ENCODE assay signal across 8 cellular contexts in the genomic region with DNA sequence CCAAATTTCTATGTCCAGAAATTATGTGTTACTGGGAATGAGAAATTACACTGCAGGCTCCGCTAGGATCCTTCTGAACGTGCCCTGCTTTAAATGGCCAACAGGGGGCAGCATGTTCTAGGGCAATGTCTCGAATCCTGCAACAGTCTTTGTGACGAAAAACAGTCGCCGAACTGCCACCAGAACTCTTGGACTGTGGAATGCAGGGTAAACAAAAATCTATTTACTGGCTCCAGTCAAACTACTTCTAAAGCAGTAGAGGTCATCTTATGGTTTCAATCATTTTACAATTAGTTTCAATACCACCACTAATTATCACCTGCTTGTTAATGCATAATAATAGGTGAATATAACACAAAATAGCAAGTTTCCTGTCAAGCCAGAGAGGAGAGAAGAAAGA. TPM values are rescaled to one million over a fixed set of nuclear protein-coding genes. Genes with fewer than 3 reads are reported as not detected.
DNase-seq lines count a peak whose midpoint lies in the region; ATAC-seq and FAIRE-seq lines count a peak whose summit lies in the region.

No MANE protein-coding gene starts in this region.

- ATAC-seq in CD4-positive, CD25-positive, alpha-beta regulatory T cell (ENCODE audit: low read depth in 2 of 2) = peak; percentile 82 to 86
- ATAC-seq in GM19467 (IDR thresholded peaks at IDR 0.05; ENCODE audit: unreplicated experiment) = peak; percentile 90

- peaks cover 2% of the 10 kb centered on the region for H3K27me3 ChIP-seq in CD4-positive, CD25-positive, alpha-beta regulatory T cell (ENCODE audit: control insufficient read depth, insufficient read depth, low read length)
- H3K27me3 ChIP-seq in NT2/D1 (ENCODE audit: insufficient read depth, insufficient read length) = no peaks in the 10 kb centered on the region

- no peak for FAIRE-seq in HTR-8/SVneo (lab: Jason Lieb, UNC)

- H3K36me3 Mint-ChIP-seq in CD4-positive, CD25-positive, alpha-beta regulatory T cell = no peaks in the 10 kb centered on the region

- H3K27ac ChIP-seq in CD4-positive, CD25-positive, alpha-beta regulatory T cell (ENCODE audit: insufficient read depth, low read length, poor library complexity, severe bottlenecking) = no peak overlapping the region

- no peaks in the 10 kb centered on the region for H3K9me3 ChIP-seq in CD4-positive, CD25-positive, alpha-beta regulatory T cell (ENCODE audit: control insufficient read depth in 2 of 2, low read length in 2 of 2)
- H3K9me3 ChIP-seq in NT2/D1 (ENCODE audit: insufficient read depth, low read length) = no peaks in the 10 kb centered on the region

- peaks cover 5% of the 10 kb centered on the region for H3K4me1 ChIP-seq in CD4-positive, CD25-positive, alpha-beta regulatory T cell (ENCODE audit: control insufficient read depth, insufficient read depth, low read length, poor library complexity, severe bottlenecking)
- no peaks in the 10 kb centered on the region for H3K4me1 ChIP-seq in NT2/D1 (ENCODE audit: insufficient read depth, insufficient read length)

- peak overlapping the region in 2 of 4 donors; percentile 11 to 18 for H3K4me3 Mint-ChIP-seq in CD4-positive, CD25-positive, alpha-beta regulatory T cell

- H3K9ac ChIP-seq in NT2/D1 (ENCODE audit: insufficient read length, low read depth) = no peak overlapping the region

- DNase-seq in CD4-positive, CD25-positive, alpha-beta regulatory T cell = peak; percentile 65 to 78 (median 74)
- DNase-seq in HTR-8/SVneo (ENCODE audit: insufficient read length, low spot score) (peak; percentile 34), NT2/D1 (ENCODE audit: low read depth, low spot score) (peak; percentile 55), epidermal melanocyte (ENCODE audit: insufficient read length, low spot score) (peak; percentile 54), mucosa of gallbladder (ENCODE audit: low spot score) (peak; percentile 86)
- DNase-seq in activated CD8-positive, alpha-beta memory T cell treated with anti-CD3 and anti-CD28 coated beads, Interleukin-2, amount 50 U/mL, for 4 hours = peak; percentile 77
- DNase-seq in stimulated activated CD8-positive, alpha-beta memory T cell treated with anti-CD3 and anti-CD28 coated beads, Interleukin-4, amount 100 ng/mL, for 24 hours (ENCODE audit: low read depth) = peak; percentile 54

- peaks cover 0 to 5% (median 3%) of the 10 kb centered on the region in 4 donors for H3K4me1 Mint-ChIP-seq in CD4-positive, CD25-positive, alpha-beta regulatory T cell

- H3K27ac Mint-ChIP-seq in CD4-positive, CD25-positive, alpha-beta regulatory T cell = no peak overlapping the region

- peak overlapping the region; percentile 63 for H3K4me3 ChIP-seq in CD4-positive, CD25-positive, alpha-beta regulatory T cell (ENCODE audit: low read depth, low read length)
- H3K4me3 ChIP-seq in NT2/D1 (ENCODE audit: insufficient read length, low read depth) = no peak overlapping the region

- H3K27me3 Mint-ChIP-seq in CD4-positive, CD25-positive, alpha-beta regulatory T cell = peaks cover 13% of the 10 kb centered on the region

- H3K36me3 ChIP-seq in CD4-positive, CD25-positive, alpha-beta regulatory T cell (ENCODE audit: control insufficient read depth, insufficient read depth, low read length) = no peaks in the 10 kb centered on the region
- H3K36me3 ChIP-seq in NT2/D1 (ENCODE audit: insufficient read depth, insufficient read length, low read length) = no peaks in the 10 kb centered on the region

- no peaks in the 10 kb centered on the region for H3K9me3 Mint-ChIP-seq in CD4-positive, CD25-positive, alpha-beta regulatory T cell

RNA-seq across cellular contexts. Expression of gene ZNF397, which starts 9.8 kb away (rescaled TPM):
- total RNA-seq in CD4-positive, CD25-positive, alpha-beta regulatory T cell = 12.9 TPM
- 1 to 10 TPM; 6.2 to 7.4 (median 6.8) TPM for polyA plus RNA-seq in CD4-positive, CD25-positive, alpha-beta regulatory T cell
- total RNA-seq in mucosa of gallbladder = 33.1 TPM

RNA-seq across cellular contexts. Expression of gene ZSCAN30, which starts 59.0 kb away (rescaled TPM):
- total RNA-seq in CD4-positive, CD25-positive, alpha-beta regulatory T cell = 11.5 TPM
- 1 to 10 TPM; 2.0 to 5.2 (median 3.9) TPM for polyA plus RNA-seq in CD4-positive, CD25-positive, alpha-beta regulatory T cell
- 17.9 TPM for total RNA-seq in mucosa of gallbladder

Comparison
In these comparisons a context has a peak if more than half of its experiments do, and no peak if none do; other contexts are left out.
1. DNase-seq: peak in every context shown above with its lines; median percentile 86 in mucosa of gallbladder; 77 in activated CD8-positive, alpha-beta memory T cell treated with anti-CD3 and anti-CD28 coated beads, Interleukin-2, amount 50 U/mL, for 4 hours; 74 in CD4-positive, CD25-positive, alpha-beta regulatory T cell; 55 in NT2/D1; 54 in epidermal melanocyte; 54 in stimulated activated CD8-positive, alpha-beta memory T cell treated with anti-CD3 and anti-CD28 coated beads, Interleukin-4, amount 100 ng/mL, for 24 hours; 34 in HTR-8/SVneo.